In the genomic region with DNA sequence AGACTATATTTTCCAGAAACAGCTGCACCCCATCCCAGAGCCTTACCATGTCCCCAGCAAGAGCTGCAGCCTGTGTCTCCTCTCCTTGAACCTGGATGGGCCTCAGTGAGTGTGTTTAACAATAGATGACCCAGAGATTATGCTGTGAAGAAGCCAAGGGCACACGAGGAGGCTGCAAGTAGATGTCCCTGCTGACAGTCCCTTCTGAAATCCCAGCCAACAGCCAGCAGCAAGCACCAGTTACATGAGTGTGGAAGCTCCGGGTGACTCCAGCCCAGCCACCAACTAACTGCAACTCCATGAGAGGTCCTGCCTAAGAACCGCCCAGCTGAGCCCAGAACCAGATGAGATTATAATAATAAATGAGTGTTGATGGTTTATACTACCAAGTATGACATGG, we compare ENCODE assay signal across 19 cellular contexts.
DNase-seq lines count a peak whose midpoint lies in the region; ATAC-seq and TF ChIP-seq lines count a peak whose summit lies in the region.
"Had no signal": no experiment of that assay in that cellular context is flagged by ENCODE, and none has a peak within 500 bp of the region (broad histone marks: within the 10 kb centered on the region; RNA-seq: fewer than 3 reads in every experiment).

No MANE protein-coding gene starts in this region.

- ATAC-seq in activated CD8-positive, alpha-beta memory T cell treated with anti-CD3 and anti-CD28 coated beads, Interleukin-2, amount 10 ng/mL, durations not matched to agents 7 days and 5 days: no peak
- ATAC-seq: CD8-positive, alpha-beta T cell; GM12878 had no signal

- POLR2A ChIA-PET in RWPE1 (lab: Yijun Ruan, JAX; ENCODE audit: low non-redundant PET): no interaction called here

- DNase-seq in activated CD8-positive, alpha-beta memory T cell treated with anti-CD3 and anti-CD28 coated beads for 24 hours: peak; percentile 9
- no peak for DNase-seq in activated CD8-positive, alpha-beta memory T cell treated with anti-CD3 and anti-CD28 coated beads, Interleukin-2, amount 10 ng/mL, durations not matched to agents 7 days and 5 days
- peak; percentile 14 for DNase-seq in islet precursor cell
- peak; percentile 31 for DNase-seq in type B pancreatic cell (ENCODE audit: extremely low spot score, unreplicated experiment)
- DNase-seq in RWPE1 (ENCODE audit: low spot score): no peak
- DNase-seq in COLO668 (lab: John Stamatoyannopoulos, UW; ENCODE audit: unreplicated experiment): no peak
- DNase-seq: CD4-positive, CD25-positive, alpha-beta regulatory T cell; DMS153; DMS79; EL; GDM1; GM23248; HFFc6 had no signal

- peaks cover 20% of the 10 kb centered on the region for H3K4me1 Mint-ChIP-seq in activated CD8-positive, alpha-beta memory T cell treated with anti-CD3 and anti-CD28 coated beads, Interleukin-2, amount 10 ng/mL, durations not matched to agents 7 days and 5 days
- no peaks in the 10 kb centered on the region for H3K4me1 Mint-ChIP-seq in type B pancreatic cell (ENCODE audit: unreplicated experiment)
- H3K4me1 Mint-ChIP-seq: B cell had no signal

- no peak overlapping the region for H3K27ac Mint-ChIP-seq in activated CD8-positive, alpha-beta memory T cell treated with anti-CD3 and anti-CD28 coated beads, Interleukin-2, amount 10 ng/mL, durations not matched to agents 7 days and 5 days
- no peak overlapping the region for H3K27ac Mint-ChIP-seq in type B pancreatic cell
- H3K27ac Mint-ChIP-seq: B cell; CD4-positive, CD25-positive, alpha-beta regulatory T cell; CD8-positive, alpha-beta T cell; HFFc6 had no signal

- H3K4me3 Mint-ChIP-seq in activated CD8-positive, alpha-beta memory T cell treated with anti-CD3 and anti-CD28 coated beads, Interleukin-2, amount 10 ng/mL, durations not matched to agents 7 days and 5 days: no peak overlapping the region
- H3K4me3 Mint-ChIP-seq in type B pancreatic cell: no peak overlapping the region
- H3K4me3 Mint-ChIP-seq: B cell; CD4-positive, CD25-positive, alpha-beta regulatory T cell; CD8-positive, alpha-beta T cell; HFFc6 had no signal

- TF ChIP-seq CTCF in type B pancreatic cell (conservative IDR thresholded peaks at IDR 0.05) (no peak), RWPE1 (conservative IDR thresholded peaks at IDR 0.05; ENCODE audit: low read depth) (no peak)

- CTCF ChIA-PET in activated CD8-positive, alpha-beta memory T cell treated with anti-CD3 and anti-CD28 coated beads, Interleukin-2, amount 10 ng/mL, durations not matched to agents 7 days and 5 days (lab: Charles Lee): no interaction called here
- CTCF ChIA-PET in RWPE1 (lab: Yijun Ruan, JAX): no interaction called here

- no peaks in the 10 kb centered on the region for H3K27me3 Mint-ChIP-seq in activated CD8-positive, alpha-beta memory T cell treated with anti-CD3 and anti-CD28 coated beads, Interleukin-2, amount 10 ng/mL, durations not matched to agents 7 days and 5 days
- H3K27me3 Mint-ChIP-seq in type B pancreatic cell: peaks cover 7% of the 10 kb centered on the region
- H3K27me3 Mint-ChIP-seq: B cell; CD4-positive, CD25-positive, alpha-beta regulatory T cell had no signal

- H3K27ac ChIP-seq in RWPE1: no peak overlapping the region
- H3K27ac ChIP-seq: 22Rv1, BLaER1, C4-2B, GM23248 had no signal

- peaks cover 15% of the 10 kb centered on the region for H3K9me3 Mint-ChIP-seq in activated CD8-positive, alpha-beta memory T cell treated with anti-CD3 and anti-CD28 coated beads, Interleukin-2, amount 10 ng/mL, durations not matched to agents 7 days and 5 days (ENCODE audit: low read depth)
- H3K9me3 Mint-ChIP-seq in type B pancreatic cell: peaks cover 6% of the 10 kb centered on the region

- H3K36me3 Mint-ChIP-seq in activated CD8-positive, alpha-beta memory T cell treated with anti-CD3 and anti-CD28 coated beads, Interleukin-2, amount 10 ng/mL, durations not matched to agents 7 days and 5 days: peaks cover 17% of the 10 kb centered on the region
- H3K36me3 Mint-ChIP-seq in type B pancreatic cell: no peaks in the 10 kb centered on the region

Comparison
In these comparisons a context has a peak if more than half of its experiments do, and no peak if none do; other contexts are left out.
1. DNase-seq: peak in activated CD8-positive, alpha-beta memory T cell treated with anti-CD3 and anti-CD28 coated beads for 24 hours (single experiment), islet precursor cell (single experiment) and type B pancreatic cell (single experiment); none in activated CD8-positive, alpha-beta memory T cell treated with anti-CD3 and anti-CD28 coated beads, Interleukin-2, amount 10 ng/mL, durations not matched to agents 7 days and 5 days (single experiment), RWPE1 (single experiment) and COLO668 (single experiment).